ENCODE assay signal across 29 cellular contexts in the genomic region with DNA sequence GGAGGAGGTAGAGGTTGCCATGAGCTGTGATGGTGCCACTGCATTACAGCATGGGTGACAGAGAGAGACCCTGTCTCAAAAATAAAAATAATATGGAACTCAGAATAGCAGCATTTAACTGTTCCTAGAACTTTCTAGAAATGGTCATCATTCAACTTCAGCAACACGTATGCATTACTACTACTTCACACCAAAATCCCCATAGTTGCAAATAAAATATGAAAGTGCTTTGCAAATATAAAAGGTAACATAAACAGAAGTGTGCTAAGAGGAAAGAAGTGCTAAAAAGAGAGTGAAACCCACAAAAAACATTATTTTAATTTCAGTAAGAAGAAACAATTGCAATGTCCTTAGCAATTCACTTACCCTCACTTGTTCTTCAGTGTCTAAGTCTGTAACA.
"Had no signal": no experiment of that assay in that cellular context is flagged by ENCODE, and none has a peak within 500 bp of the region (broad histone marks: within the 10 kb centered on the region; RNA-seq: fewer than 3 reads in every experiment).

No MANE protein-coding gene starts in this region.

- DNase-seq: naive thymus-derived CD4-positive, alpha-beta T cell; natural killer cell; occipital lobe; ovary; posterior cingulate gyrus; psoas muscle; right cardiac atrium; right lobe of liver; sigmoid colon; small intestine; stimulated activated CD4-positive, alpha-beta T cell treated with anti-CD3 and anti-CD28 coated beads, Interleukin-15, amount 100 ng/mL, for 24 hours; stimulated activated CD4-positive, alpha-beta T cell treated with anti-CD3 and anti-CD28 coated beads, Interleukin-2, amount 100 ng/mL, for 24 hours; stimulated activated CD4-positive, alpha-beta T cell treated with anti-CD3 and anti-CD28 coated beads, Interleukin-2, amount 100 ng/mL, for 48 hours; stimulated activated CD4-positive, alpha-beta T cell treated with anti-CD3 and anti-CD28 coated beads, Interleukin-4, amount 100 ng/mL, for 24 hours; stimulated activated naive CD4-positive, alpha-beta T cell; stimulated activated naive CD8-positive, alpha-beta T cell treated with anti-CD3 and anti-CD28 coated beads, Interleukin-15, amount 100 ng/mL, for 72 hours; stimulated activated naive CD8-positive, alpha-beta T cell treated with anti-CD3 and anti-CD28 coated beads, Interleukin-15, Interleukin-2, amounts not matched to agents 100 U/mL and 50 U/mL, for 24 hours; substantia nigra; testis; trophoblast cell; upper lobe of left lung had no signal

- H3K36me3 ChIP-seq: neural progenitor cell, ovary, right lobe of liver, sigmoid colon, suprapubic skin, tibial nerve, upper lobe of left lung, vagina had no signal

- H3K36me3 Mint-ChIP-seq: naive thymus-derived CD4-positive, alpha-beta T cell; natural killer cell; neural progenitor cell; stimulated activated effector memory CD8-positive, alpha-beta T cell treated with anti-CD3 and anti-CD28 coated beads, Interleukin-12 subunit alpha, Interleukin-12 subunit beta, amount 100 ng/mL, for 72 hours had no signal

- H3K4me1 ChIP-seq: neural progenitor cell, parathyroid adenoma, right lobe of liver, suprapubic skin, testis, tibial nerve, upper lobe of left lung, vagina had no signal

- H3K27ac Mint-ChIP-seq: naive thymus-derived CD4-positive, alpha-beta T cell; natural killer cell; nephron; neural progenitor cell; progenitor cell of endocrine pancreas; stimulated activated effector memory CD8-positive, alpha-beta T cell treated with anti-CD3 and anti-CD28 coated beads, Interleukin-12 subunit alpha, Interleukin-12 subunit beta, amount 100 ng/mL, for 72 hours; stimulated activated naive CD8-positive, alpha-beta T cell treated with anti-CD3 and anti-CD28 coated beads, Interleukin-15, amount 100 ng/mL, for 72 hours had no signal

- H3K9me3 ChIP-seq: ovary, psoas muscle, right lobe of liver, sigmoid colon, suprapubic skin, testis, tibial nerve, upper lobe of left lung, vagina had no signal

- H3K4me3 ChIP-seq: neural progenitor cell, ovary, psoas muscle, right lobe of liver, sigmoid colon, suprapubic skin, testis, tibial nerve, upper lobe of left lung, vagina had no signal

- ATAC-seq: naive thymus-derived CD4-positive, alpha-beta T cell; natural killer cell; psoas muscle; right cardiac atrium; right lobe of liver; stimulated activated effector memory CD8-positive, alpha-beta T cell treated with anti-CD3 and anti-CD28 coated beads, Interleukin-12 subunit alpha, Interleukin-12 subunit beta, amount 100 ng/mL, for 72 hours; stimulated activated naive CD8-positive, alpha-beta T cell treated with anti-CD3 and anti-CD28 coated beads, Interleukin-15, amount 100 ng/mL, for 72 hours; stimulated activated naive CD8-positive, alpha-beta T cell treated with anti-CD3 and anti-CD28 coated beads, Interleukin-15, Interleukin-2, amounts not matched to agents 100 U/mL and 50 U/mL, for 24 hours had no signal

- H3K27me3 ChIP-seq: neural progenitor cell, ovary, right lobe of liver, sigmoid colon, suprapubic skin, testis, tibial nerve, upper lobe of left lung, vagina had no signal

- H3K27me3 Mint-ChIP-seq: progenitor cell of endocrine pancreas; stimulated activated naive CD8-positive, alpha-beta T cell treated with anti-CD3 and anti-CD28 coated beads, Interleukin-15, amount 100 ng/mL, for 72 hours had no signal

- H3K27ac ChIP-seq: neural progenitor cell, ovary, parathyroid adenoma, psoas muscle, right lobe of liver, sigmoid colon, suprapubic skin, testis, tibial nerve, upper lobe of left lung, vagina had no signal

- H3K4me1 Mint-ChIP-seq: natural killer cell; neural progenitor cell; stimulated activated effector memory CD8-positive, alpha-beta T cell treated with anti-CD3 and anti-CD28 coated beads, Interleukin-12 subunit alpha, Interleukin-12 subunit beta, amount 100 ng/mL, for 72 hours; stimulated activated naive CD8-positive, alpha-beta T cell treated with anti-CD3 and anti-CD28 coated beads, Interleukin-15, amount 100 ng/mL, for 72 hours had no signal

- H3K9me3 Mint-ChIP-seq: natural killer cell; neural progenitor cell; stimulated activated effector memory CD8-positive, alpha-beta T cell treated with anti-CD3 and anti-CD28 coated beads, Interleukin-12 subunit alpha, Interleukin-12 subunit beta, amount 100 ng/mL, for 72 hours; stimulated activated naive CD8-positive, alpha-beta T cell treated with anti-CD3 and anti-CD28 coated beads, Interleukin-15, amount 100 ng/mL, for 72 hours had no signal

- H3K4me3 Mint-ChIP-seq: naive thymus-derived CD4-positive, alpha-beta T cell; natural killer cell; nephron; neural progenitor cell; stimulated activated effector memory CD8-positive, alpha-beta T cell treated with anti-CD3 and anti-CD28 coated beads, Interleukin-12 subunit alpha, Interleukin-12 subunit beta, amount 100 ng/mL, for 72 hours; stimulated activated naive CD8-positive, alpha-beta T cell treated with anti-CD3 and anti-CD28 coated beads, Interleukin-15, amount 100 ng/mL, for 72 hours had no signal
